In genomic region chr5:161261693-161262323, GRCh38 we compare ENCODE assay signal across 23 cellular contexts.
DNase-seq lines count a peak whose midpoint lies in the region; ATAC-seq and TF ChIP-seq lines count a peak whose summit lies in the region.
"Had no signal": no experiment of that assay in that cellular context is flagged by ENCODE, and none has a peak within 500 bp of the region (broad histone marks: within the 10 kb centered on the region; RNA-seq: fewer than 3 reads in every experiment).

No MANE protein-coding gene starts in this region.

- in situ Hi-C loops in GM13976 (cut with MboI; ENCODE audit: low sequenced_read_pairs, unreplicated experiment) = no loop called here

- intact Hi-C loops in Right ventricle myocardium inferior (cut with DNase I) = no loop called here

- no peak for TF ChIP-seq CTCF in GM13976 (IDR thresholded peaks at IDR 0.05; ENCODE audit: borderline replicate concordance, control extremely low read depth, extremely low read depth, insufficient read depth, missing control alignments)

- DNase-seq in GM13976 (ENCODE audit: low spot score) (no peak), Right ventricle myocardium inferior (ENCODE audit: missing footprints) (no peak), COR-L47 (lab: John Stamatoyannopoulos, UW) (no peak)
- DNase-seq: activated B cell treated with CpG ODN at 0.5 μM for 24 hours; activated CD4-positive, alpha-beta memory T cell treated with anti-CD3 and anti-CD28 coated beads for 36 hours; central memory CD4-positive, alpha-beta T cell; dermis blood vessel endothelial cell; EL; hippocampal formation; left lung; mesendoderm; NCI-H1417 treated with DMSO at 0.1 percent for 48 hours; NCI-H2081 treated with DMSO at 0.1 percent for 48 hours; NCI-H446; OCI-M1; SHP77 treated with DMSO at 0.1 percent for 48 hours; stimulated activated naive CD8-positive, alpha-beta T cell treated with anti-CD3 and anti-CD28 coated beads, Interleukin-15, amount 100 ng/mL, for 72 hours; SW 1271 had no signal

- ATAC-seq in GM19324 (IDR thresholded peaks at IDR 0.05; ENCODE audit: low FRiP score, unreplicated experiment) (peak; percentile 51), HG02678 (IDR thresholded peaks at IDR 0.05; ENCODE audit: unreplicated experiment) (peak; percentile 54), HG03354 (IDR thresholded peaks at IDR 0.05; ENCODE audit: poor library complexity, severe bottlenecking, unreplicated experiment) (peak; percentile 73), GM21529 (IDR thresholded peaks at IDR 0.05; ENCODE audit: unreplicated experiment) (no peak), Right ventricle myocardium inferior (no peak)
- ATAC-seq: gastroesophageal sphincter; left lung; stimulated activated naive CD8-positive, alpha-beta T cell treated with anti-CD3 and anti-CD28 coated beads, Interleukin-15, amount 100 ng/mL, for 72 hours had no signal

Comparison
In these comparisons a context has a peak if more than half of its experiments do, and no peak if none do; other contexts are left out.
1. ATAC-seq: peak in GM19324 (single experiment), HG02678 (single experiment) and HG03354 (single experiment); none in GM21529 (single experiment) and Right ventricle myocardium inferior (single experiment).